Comparison of ENCODE assay signal across 8 cellular contexts in the genomic region with DNA sequence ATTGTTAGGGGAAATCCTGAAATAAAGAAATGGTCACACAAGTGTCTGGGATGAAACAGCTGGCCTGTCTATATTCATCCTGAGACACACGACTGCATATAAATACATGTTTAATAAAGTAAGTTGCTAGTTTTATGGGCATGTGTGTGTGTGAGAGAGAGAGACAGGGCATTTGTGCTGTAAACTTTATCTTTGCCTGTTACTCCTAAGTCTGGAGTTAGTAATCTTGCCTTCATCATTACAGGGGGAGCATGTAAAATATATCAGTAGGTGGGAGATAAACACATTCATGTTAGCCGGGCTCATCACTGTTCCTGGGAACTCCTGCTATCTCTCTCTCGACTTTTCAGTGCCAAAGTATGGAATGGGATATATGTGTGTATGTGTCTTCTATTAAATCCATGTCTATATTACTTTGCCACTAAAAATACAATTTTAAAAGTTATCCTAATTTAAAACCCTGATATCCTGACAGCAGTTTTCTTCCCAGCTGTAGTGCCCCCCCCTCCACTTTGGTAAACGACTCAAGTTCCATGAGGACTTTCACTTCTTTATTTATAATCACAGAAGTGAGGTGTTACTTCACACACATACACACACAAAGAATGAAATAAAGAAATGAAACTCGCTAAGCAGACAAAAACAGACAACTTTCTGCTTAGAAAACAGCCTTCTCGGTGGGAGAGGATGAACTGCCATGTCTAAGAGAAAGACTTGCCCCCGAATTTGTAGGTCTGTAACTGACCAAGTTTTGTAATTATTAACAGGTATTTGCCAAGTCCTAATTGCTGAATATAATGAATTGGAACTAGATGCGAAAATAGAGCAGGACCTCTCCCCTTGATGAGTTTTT. TPM values are rescaled to one million over a fixed set of nuclear protein-coding genes. Genes with fewer than 3 reads are reported as not detected.
DNase-seq lines count a peak whose midpoint lies in the region; ATAC-seq and TF ChIP-seq lines count a peak whose summit lies in the region.

No MANE protein-coding gene starts in this region.

- DNase-seq in Ammon's horn (ENCODE audit: low spot score): peak; percentile 48
- DNase-seq in GM20000 (ENCODE audit: low spot score): peak; percentile 78
- no peak for DNase-seq in IMR-90
- DNase-seq in erythroblast (lab: John Stamatoyannopoulos, UW): peak; percentile 74 to 75
- no peak for DNase-seq in smooth muscle cell (lab: John Stamatoyannopoulos, UW; ENCODE audit: unreplicated experiment)
- DNase-seq in NCI-H2196 treated with DMSO at 0.1 percent for 48 hours (lab: John Stamatoyannopoulos, UW; ENCODE audit: unreplicated experiment): no peak
- DNase-seq in NCI-H187 treated with DMSO at 0.1 percent for 48 hours (lab: John Stamatoyannopoulos, UW): no peak
- DNase-seq in natural killer cell treated with Interleukin-12 subunit alpha and Interleukin-12 subunit beta and Interleukin-15 and Interleukin-18, amount 100 ng/mL, for 72 hours (ENCODE audit: low spot score): no peak

- H3K4ac ChIP-seq in IMR-90 (ENCODE audit: low read depth, low read length): peak overlapping the region; percentile 24; the same call in 1 of the 2 replicates

- ATAC-seq in IMR-90 (ENCODE audit: low read depth): no peak
- ATAC-seq in natural killer cell treated with Interleukin-12 subunit alpha and Interleukin-12 subunit beta and Interleukin-15 and Interleukin-18, amount 100 ng/mL, for 72 hours: no peak

- H2BK120ac ChIP-seq in IMR-90 (ENCODE audit: low read depth, low read length): peak overlapping the region; percentile 30

- H3K4me3 Mint-ChIP-seq in natural killer cell treated with Interleukin-12 subunit alpha and Interleukin-12 subunit beta and Interleukin-15 and Interleukin-18, amount 100 ng/mL, for 72 hours: no peak overlapping the region

- dilution Hi-C loops in IMR-90 (cut with HindIII; ENCODE audit: low sequenced_read_pairs, unreplicated experiment): no loop called here

- H3K4me1 ChIP-seq in IMR-90 (ENCODE audit: control insufficient read depth, insufficient read depth, low read length) (peaks cover 6% of the 10 kb centered on the region; the same call in 1 of the 2 replicates), smooth muscle cell (ENCODE audit: low read depth) (peaks cover 39% of the 10 kb centered on the region)

- POLR2A ChIA-PET in IMR-90 (lab: Charles Lee; ENCODE audit: unreplicated experiment): interaction anchor here (0.6 kb wide), 1 partner anchor 104 kb away, joined by 3 read pairs; no protein-coding TSS in a partner anchor

- intact Hi-C loops in IMR-90 (cut with micrococcal nuclease): loop anchor here (5.0 to 10.0 kb wide), 7 partner anchors 488 to 1793 kb away; no protein-coding TSS in a partner anchor

- H2AK9ac ChIP-seq in IMR-90 (replicated peaks; ENCODE audit: low read depth, low read length, poor library complexity): no peak overlapping the region

- TF ChIP-seq POLR2A in IMR-90 (IDR thresholded peaks at IDR 0.05; ENCODE audit: low read depth, low read length) (no peak), erythroblast (IDR thresholded peaks at IDR 0.05; ENCODE audit: low read length) (peak; percentile 44)

- in situ Hi-C loops in IMR-90 (cut with MboI; ENCODE audit: low sequenced_read_pairs): loop anchor here (10.0 to 25.0 kb wide), 3 partner anchors 184 to 1793 kb away; a partner anchor contains a TSS

- peak overlapping the region; percentile 98 for H3K9ac ChIP-seq in IMR-90 (ENCODE audit: low read depth, low read length)
- H3K9ac ChIP-seq in smooth muscle cell (ENCODE audit: low read depth): peak overlapping the region; percentile 98

- peak overlapping the region; percentile 58 for H3K14ac ChIP-seq in IMR-90 (replicated peaks; ENCODE audit: low read depth, low read length)

- H2BK20ac ChIP-seq in IMR-90 (ENCODE audit: low read depth, low read length): peak overlapping the region; percentile 60

- H3K4me3 ChIP-seq in IMR-90 (ENCODE audit: insufficient read depth, low read depth, low read length) (peak overlapping the region; percentile 99), smooth muscle cell (peak overlapping the region; percentile 82)

- H2AFZ ChIP-seq in IMR-90 (replicated peaks; ENCODE audit: low read length, poor library complexity): no peak overlapping the region
- H2AFZ ChIP-seq in smooth muscle cell (ENCODE audit: low read depth): no peak overlapping the region

- H3K9me1 ChIP-seq in IMR-90 (ENCODE audit: insufficient read depth, low read length): no peaks in the 10 kb centered on the region

- H3K18ac ChIP-seq in IMR-90 (ENCODE audit: low read depth, low read length): peak overlapping the region; percentile 79

- H4K5ac ChIP-seq in IMR-90 (ENCODE audit: low read depth, low read length): peak overlapping the region; percentile 15; the same call in 1 of the 2 replicates

- H4K20me1 ChIP-seq in IMR-90 (ENCODE audit: insufficient read depth, low read length) (no peaks in the 10 kb centered on the region), smooth muscle cell (ENCODE audit: low read depth) (peaks cover 14% of the 10 kb centered on the region)

- CTCF ChIA-PET in IMR-90 (lab: Yijun Ruan, JAX): interaction anchor here (0.6 kb wide), 1 partner anchor 131 kb away, joined by 3 read pairs; no protein-coding TSS in a partner anchor

- no peak overlapping the region for H4K91ac ChIP-seq in IMR-90 (ENCODE audit: insufficient read depth, low read depth, low read length)

- peaks cover 75% of the 10 kb centered on the region for H3K79me2 ChIP-seq in smooth muscle cell (ENCODE audit: low read depth)

- H2AK5ac ChIP-seq in IMR-90 (ENCODE audit: low read depth, low read length): no peak overlapping the region

- peak overlapping the region; percentile 17 to 25; a peak in 3 of 4 replicates for H4K8ac ChIP-seq in IMR-90 (ENCODE audit: low read depth in 2 of 2, low read length in 2 of 2)

- H3K9me3 ChIP-seq in IMR-90 (ENCODE audit: control insufficient read depth, insufficient read depth, low read length): no peaks in the 10 kb centered on the region
- no peaks in the 10 kb centered on the region for H3K9me3 ChIP-seq in smooth muscle cell (replicated peaks; ENCODE audit: low read depth)

- H3K27me3 ChIP-seq in IMR-90 (ENCODE audit: control insufficient read depth, insufficient read depth, low read length) (no peaks in the 10 kb centered on the region), smooth muscle cell (ENCODE audit: low read depth) (no peaks in the 10 kb centered on the region)

- no peak for TF ChIP-seq RAD21 in IMR-90 (IDR thresholded peaks at IDR 0.05; ENCODE audit: low read length)

- no TSS peak for BruUV-seq in IMR-90 (replicated peaks; lab: Mats Ljungman, UMichigan)

- TF ChIP-seq CTCF in GM20000 (IDR thresholded peaks at IDR 0.05; ENCODE audit: extremely low read depth, missing control alignments) (no peak), IMR-90 (conservative IDR thresholded peaks at IDR 0.05; ENCODE audit: low read depth, low read length) (no peak), smooth muscle cell (IDR thresholded peaks at IDR 0.05; ENCODE audit: borderline replicate concordance, insufficient read depth, poor library complexity, severe bottlenecking) (no peak)

- H3K36me3 Mint-ChIP-seq in natural killer cell treated with Interleukin-12 subunit alpha and Interleukin-12 subunit beta and Interleukin-15 and Interleukin-18, amount 100 ng/mL, for 72 hours: peaks cover 24% of the 10 kb centered on the region

- peak overlapping the region; percentile 68; the same call in 1 of the 2 replicates for H3K56ac ChIP-seq in IMR-90 (ENCODE audit: extremely low read depth, insufficient read depth, low read length)

- H3K4me2 ChIP-seq in IMR-90 (ENCODE audit: low read depth, low read length): peak overlapping the region; percentile 98
- peak overlapping the region; percentile 91 for H3K4me2 ChIP-seq in smooth muscle cell

- H3K23ac ChIP-seq in IMR-90 (ENCODE audit: low read depth, low read length): peak overlapping the region; percentile 66

- H2BK15ac ChIP-seq in IMR-90 (ENCODE audit: low read depth, low read length): peak overlapping the region; percentile 23; the same call in 2 of the 3 replicates

- H3K27me3 Mint-ChIP-seq in natural killer cell treated with Interleukin-12 subunit alpha and Interleukin-12 subunit beta and Interleukin-15 and Interleukin-18, amount 100 ng/mL, for 72 hours: no peaks in the 10 kb centered on the region

- H3K27ac ChIP-seq in IMR-90 (ENCODE audit: insufficient read depth, low read length) (peak overlapping the region; percentile 99; the same call in 1 of the 2 replicates), smooth muscle cell (ENCODE audit: low read depth) (peak overlapping the region; percentile 98)

- H3F3A ChIP-seq in smooth muscle cell (ENCODE audit: low read depth): peaks cover 25% of the 10 kb centered on the region

- H3K36me3 ChIP-seq in IMR-90 (ENCODE audit: control insufficient read depth, insufficient read depth, low read length) (no peaks in the 10 kb centered on the region), smooth muscle cell (ENCODE audit: low read depth) (no peaks in the 10 kb centered on the region)

- peaks cover 34 to 40% of the 10 kb centered on the region in 2 donors for H3K4me1 Mint-ChIP-seq in natural killer cell treated with Interleukin-12 subunit alpha and Interleukin-12 subunit beta and Interleukin-15 and Interleukin-18, amount 100 ng/mL, for 72 hours (ENCODE audit: low read depth in 2 of 2)

- peak overlapping the region; percentile 51 for H2BK5ac ChIP-seq in IMR-90 (ENCODE audit: low read depth, low read length, poor library complexity, severe bottlenecking)

- H3K79me1 ChIP-seq in IMR-90 (ENCODE audit: low read depth in 1 of 2, low read length in 2 of 2): peaks cover 4 to 16% of the 10 kb centered on the region in 2 experiments; a peak in 3 of 4 replicates

- no peaks in the 10 kb centered on the region for H3K9me3 Mint-ChIP-seq in natural killer cell treated with Interleukin-12 subunit alpha and Interleukin-12 subunit beta and Interleukin-15 and Interleukin-18, amount 100 ng/mL, for 72 hours

- H3K27ac Mint-ChIP-seq in natural killer cell treated with Interleukin-12 subunit alpha and Interleukin-12 subunit beta and Interleukin-15 and Interleukin-18, amount 100 ng/mL, for 72 hours: no peak overlapping the region

- 0% methylated on average over 2 of the region's 8 CpGs; no CpG with 5 or more reads in 1 of the 2 experiments for WGBS in IMR-90 (ENCODE audit: extremely low coverage in 2 of 2, insufficient read length in 1 of 2), 2 experiments
- WGBS in smooth muscle cell (ENCODE audit: low lambda C conversion rate): 9% methylated on average over 8 of the region's 8 CpGs

TF ChIP-seq in IMR-90, 13 proteins besides CTCF, POLR2A, EP300 and RAD21 (continues in another document):
- no peak for TF ChIP-seq BHLHE40 (IDR thresholded peaks at IDR 0.05; ENCODE audit: low read depth, low read length)
- TF ChIP-seq RFX5 (IDR thresholded peaks at IDR 0.05; ENCODE audit: low read depth, low read length): no peak
- no peak for TF ChIP-seq CHD1 (IDR thresholded peaks at IDR 0.05; ENCODE audit: low read depth, low read length)
- no peak for TF ChIP-seq FOS (IDR thresholded peaks at IDR 0.05; ENCODE audit: low read depth, low read length)

RNA-seq across cellular contexts. Expression of a gene that starts 0.9 kb away (rescaled TPM):
- total RNA-seq in IMR-90 (2012; rRNA removed): 50.9 and 52.5 TPM in 2 replicates
- polyA plus RNA-seq in IMR-90 (2012; rRNA removed): 22.4 and 23.8 TPM in 2 replicates
- polyA plus RNA-seq in IMR-90 (2012; cell fraction: cytosol; rRNA removed): 9.9 and 12.5 TPM in 2 replicates
- 12.0 and 32.4 TPM in 2 replicates for polyA plus RNA-seq in IMR-90 (2012; cell fraction: nucleus; rRNA removed; ENCODE audit: low replicate concordance)
- 148 and 158 TPM in 2 replicates for total RNA-seq in smooth muscle cell
- 50.8 and 67.5 TPM in 2 replicates for polyA plus RNA-seq in smooth muscle cell
- total RNA-seq in natural killer cell treated with Interleukin-12 subunit alpha and Interleukin-12 subunit beta and Interleukin-15 and Interleukin-18, amount 100 ng/mL, for 72 hours: 100 to 1,000 TPM; 181 to 248 TPM

Comparison
In these comparisons a context has a peak if more than half of its experiments do, and no peak if none do; other contexts are left out.
1. DNase-seq: peak in Ammon's horn (single experiment), GM20000 (single experiment) and erythroblast (2 of 2); none in IMR-90 (single experiment), smooth muscle cell (single experiment), NCI-H2196 treated with DMSO at 0.1 percent for 48 hours (single experiment), NCI-H187 treated with DMSO at 0.1 percent for 48 hours (single experiment) and natural killer cell treated with Interleukin-12 subunit alpha and Interleukin-12 subunit beta and Interleukin-15 and Interleukin-18, amount 100 ng/mL, for 72 hours (single experiment).